ENCODE assay signal across 20 cellular contexts in the genomic region with DNA sequence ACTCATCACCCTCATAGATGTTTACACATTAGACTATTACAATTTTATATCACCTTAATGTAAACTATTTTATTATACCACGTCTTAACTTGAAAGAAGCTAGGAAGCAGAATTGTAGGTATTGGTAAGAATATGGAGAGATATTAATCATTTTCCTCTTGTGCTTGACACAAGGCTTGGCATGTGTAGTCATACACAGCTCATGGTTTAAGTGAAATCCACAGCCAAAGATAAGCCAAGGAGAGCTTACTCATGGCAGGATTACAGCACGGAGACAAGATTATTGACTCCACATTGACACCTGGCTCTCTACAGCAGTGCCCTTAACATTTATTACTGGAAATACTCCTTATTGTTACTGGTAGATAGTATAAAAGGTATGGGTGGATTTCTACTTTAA.
DNase-seq lines count a peak whose midpoint lies in the region; ATAC-seq and TF ChIP-seq lines count a peak whose summit lies in the region.
"Had no signal": no experiment of that assay in that cellular context is flagged by ENCODE, and none has a peak within 500 bp of the region (broad histone marks: within the 10 kb centered on the region; RNA-seq: fewer than 3 reads in every experiment).

No MANE protein-coding gene starts in this region.

- H3K36me3 ChIP-seq in GM23248 (ENCODE audit: low read depth) = no peaks in the 10 kb centered on the region

- 30 to 43% methylated on average over 2 of the region's 2 CpGs for WGBS in GM23248 (ENCODE audit: low coverage in 1 of 2, low lambda C conversion rate in 2 of 2, missing lambda C conversion rate in 2 of 2), 2 experiments

- no peak for ATAC-seq in foreskin keratinocyte
- no peak for ATAC-seq in HG03571 (IDR thresholded peaks at IDR 0.05; ENCODE audit: unreplicated experiment)

- peak; percentile 4 for DNase-seq in GM23248
- DNase-seq in NCI-H82 (lab: John Stamatoyannopoulos, UW) = peak; percentile 86
- peak; percentile 62 for DNase-seq in amniotic epithelial cell (ENCODE audit: low read depth)
- DNase-seq in foreskin keratinocyte = peak; percentile 37 to 65
- no peak for DNase-seq in hepatic stellate cell (ENCODE audit: low spot score)
- DNase-seq in SW 1271 (lab: John Stamatoyannopoulos, UW) = no peak
- DNase-seq: CD8-positive, alpha-beta memory T cell; DMS79; HFFc6; KBM-7; NCI-H1092; NCI-H1436; NCI-H187 treated with DMSO at 0.1 percent for 48 hours; NCI-H2107; NCI-H510A treated with DMSO at 0.1 percent for 48 hours; OCI-M1; SHP77 had no signal

- no peak overlapping the region for H3K4me2 ChIP-seq in GM23248 (ENCODE audit: unreplicated experiment)

- H3K79me2 ChIP-seq in GM23248 (ENCODE audit: insufficient read depth) = no peaks in the 10 kb centered on the region

- H3K9me2 ChIP-seq in GM23248 (ENCODE audit: insufficient read depth) = peaks cover 7% of the 10 kb centered on the region; the same call in 1 of the 2 replicates

- H3F3A ChIP-seq in GM23248 (ENCODE audit: insufficient read depth) = 0 out of 2 replicates have a peak, but pooled peaks cover 5% of the 10 kb centered on the region

- no peak for TF ChIP-seq CTCF in foreskin keratinocyte (conservative IDR thresholded peaks at IDR 0.05)

- in situ Hi-C loops in GM23248 (cut with MboI) = no loop called here

- H3K9me3 ChIP-seq in GM23248 (ENCODE audit: low read depth) = no peaks in the 10 kb centered on the region

- no peak overlapping the region for H3K27ac ChIP-seq in GM23248
- no peak overlapping the region for H3K27ac ChIP-seq in foreskin keratinocyte
- H3K27ac ChIP-seq: C4-2B, SK-N-MC had no signal

- H3K27me3 ChIP-seq in GM23248 (replicated peaks; ENCODE audit: insufficient read depth) = no peaks in the 10 kb centered on the region
- no peaks in the 10 kb centered on the region for H3K27me3 ChIP-seq in foreskin keratinocyte

- H4K20me1 ChIP-seq in GM23248 (ENCODE audit: insufficient read depth) = no peaks in the 10 kb centered on the region

- H3K9ac ChIP-seq in GM23248 = no peak overlapping the region

- H3K4me3 ChIP-seq in GM23248 = no peak overlapping the region
- H3K4me3 ChIP-seq: SK-N-MC had no signal

- H3K4me1 ChIP-seq in GM23248 (ENCODE audit: insufficient read depth) = peaks cover 6% of the 10 kb centered on the region; the same call in 1 of the 2 replicates
- H3K4me1 ChIP-seq in foreskin keratinocyte = no peaks in the 10 kb centered on the region

- no peak overlapping the region for H2AFZ ChIP-seq in GM23248

Comparison
In these comparisons a context has a peak if more than half of its experiments do, and no peak if none do; other contexts are left out.
1. DNase-seq: peak in GM23248 (single experiment), NCI-H82 (single experiment), amniotic epithelial cell (single experiment) and foreskin keratinocyte (2 of 2); none in hepatic stellate cell (single experiment) and SW 1271 (0 of 2).